Comparison of ENCODE assay signal across 19 cellular contexts in the genomic region with DNA sequence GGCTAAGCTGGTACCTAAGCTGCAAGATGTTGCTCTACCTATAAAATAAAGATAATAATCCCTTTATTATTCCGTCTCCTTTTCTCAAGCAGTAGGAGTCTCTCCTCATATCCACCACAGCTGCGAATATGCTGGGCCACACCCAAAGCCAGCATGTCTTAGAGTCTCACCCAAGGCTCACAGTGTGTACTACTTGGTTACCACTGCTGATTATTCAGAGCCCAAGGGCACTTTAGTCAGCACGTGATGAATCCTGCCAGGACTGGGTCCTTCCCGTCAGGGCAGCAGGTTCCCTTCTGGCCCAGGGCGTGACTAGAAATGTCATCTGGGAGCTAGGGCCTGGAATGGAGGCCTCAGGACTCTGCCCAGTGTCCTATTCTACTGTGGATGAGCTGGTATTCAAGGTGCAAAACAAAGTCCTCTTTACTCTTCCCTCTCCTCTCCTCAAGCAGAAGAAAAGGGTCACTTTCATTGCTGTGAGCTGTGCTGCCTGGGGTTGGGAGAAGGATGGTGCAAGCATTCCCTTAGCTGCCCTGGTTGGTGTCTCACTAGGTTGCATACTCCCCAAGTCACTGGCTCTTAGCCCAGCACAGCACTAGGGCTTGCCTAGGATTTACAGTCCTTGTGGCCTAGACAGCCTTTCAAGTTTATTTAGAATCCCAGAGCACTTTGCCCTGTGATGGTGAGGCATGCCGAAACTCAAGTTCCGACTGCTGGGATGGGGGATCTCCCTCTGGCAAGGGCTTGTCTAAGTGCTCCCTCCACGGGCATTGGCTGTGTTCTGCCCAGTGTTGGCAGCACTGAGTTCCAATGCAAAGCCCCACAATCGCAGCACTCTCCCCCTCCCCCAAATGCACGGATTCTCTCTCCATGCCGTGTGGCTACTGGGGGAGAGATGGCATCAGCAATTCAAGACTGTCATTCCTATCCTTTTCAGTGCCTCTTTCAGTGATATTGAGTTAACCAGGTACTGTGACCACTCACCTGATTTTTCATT.
DNase-seq lines count a peak whose midpoint lies in the region; ATAC-seq, FAIRE-seq and TF ChIP-seq lines count a peak whose summit lies in the region.
"Had no signal": no experiment of that assay in that cellular context is flagged by ENCODE, and none has a peak within 500 bp of the region (broad histone marks: within the 10 kb centered on the region; RNA-seq: fewer than 3 reads in every experiment).

No MANE protein-coding gene starts in this region.

- H3K27ac ChIP-seq in IMR-90 (ENCODE audit: insufficient read depth, low read length): no peak overlapping the region
- no peak overlapping the region for H3K27ac ChIP-seq in small intestine (ENCODE audit: low read depth in 1 of 2, low read length in 1 of 2)
- H3K27ac ChIP-seq: esophagus squamous epithelium had no signal

- no peak for TF ChIP-seq POLR2A in IMR-90 (IDR thresholded peaks at IDR 0.05; ENCODE audit: low read depth, low read length)

- no peak overlapping the region for H4K8ac ChIP-seq in IMR-90 (ENCODE audit: low read depth in 2 of 2, low read length in 2 of 2)

- H2BK120ac ChIP-seq in IMR-90 (ENCODE audit: low read depth, low read length): no peak overlapping the region

- no peaks in the 10 kb centered on the region for H3K36me3 ChIP-seq in IMR-90 (ENCODE audit: control insufficient read depth, insufficient read depth, low read length)
- peaks cover 0 to 3% of the 10 kb centered on the region in 2 donors for H3K36me3 ChIP-seq in small intestine (ENCODE audit: control insufficient read depth in 2 of 2, insufficient read depth in 2 of 2, low read length in 2 of 2)
- H3K36me3 ChIP-seq: esophagus squamous epithelium had no signal

- in situ Hi-C loops in IMR-90 (cut with MboI; ENCODE audit: low sequenced_read_pairs) (no loop called here), astrocyte of the spinal cord (cut with HindIII; ENCODE audit: low sequenced_read_pairs) (no loop called here)

- H3K27me3 ChIP-seq in IMR-90 (ENCODE audit: control insufficient read depth, insufficient read depth, low read length) (no peaks in the 10 kb centered on the region), small intestine (ENCODE audit: control insufficient read depth in 2 of 2, insufficient read depth in 2 of 2, low read length in 2 of 2) (no peaks in the 10 kb centered on the region)
- H3K27me3 ChIP-seq: esophagus squamous epithelium had no signal

- H3K4me3 Mint-ChIP-seq in stimulated activated effector memory CD8-positive, alpha-beta T cell treated with anti-CD3 and anti-CD28 coated beads, Interleukin-12 subunit alpha, Interleukin-12 subunit beta, amount 100 ng/mL, for 72 hours: no peak overlapping the region
- H3K4me3 Mint-ChIP-seq: activated naive CD8-positive, alpha-beta T cell treated with anti-CD3 and anti-CD28 coated beads for 36 hours; CD4-positive, alpha-beta T cell; T-helper 2 cell treated with Interferon-gamma antibody and Interleukin-4, amounts not matched to agents 5 μg/mL and 100 μg/mL, for 36 hours had no signal

- dilution Hi-C loops in IMR-90 (cut with HindIII; ENCODE audit: low sequenced_read_pairs, unreplicated experiment): no loop called here

- H3K9me1 ChIP-seq in IMR-90 (ENCODE audit: insufficient read depth, low read length): no peaks in the 10 kb centered on the region; the same call in 1 of the 2 replicates

- H3K23ac ChIP-seq in IMR-90 (ENCODE audit: low read depth, low read length): no peak overlapping the region

- H3K9ac ChIP-seq in IMR-90 (ENCODE audit: low read depth, low read length): no peak overlapping the region
- H3K9ac ChIP-seq: SK-N-SH had no signal

- POLR2A ChIA-PET in IMR-90 (lab: Charles Lee; ENCODE audit: unreplicated experiment): no interaction called here

- no peaks in the 10 kb centered on the region for H3K4me1 ChIP-seq in IMR-90 (ENCODE audit: control insufficient read depth, insufficient read depth, low read length)
- no peaks in the 10 kb centered on the region for H3K4me1 ChIP-seq in small intestine (ENCODE audit: control insufficient read depth in 2 of 2, insufficient read depth in 1 of 2, low read depth in 1 of 2, low read length in 1 of 2)
- H3K4me1 ChIP-seq: esophagus squamous epithelium had no signal

- H3K27ac Mint-ChIP-seq in stimulated activated effector memory CD8-positive, alpha-beta T cell treated with anti-CD3 and anti-CD28 coated beads, Interleukin-12 subunit alpha, Interleukin-12 subunit beta, amount 100 ng/mL, for 72 hours: no peak overlapping the region
- H3K27ac Mint-ChIP-seq: activated naive CD8-positive, alpha-beta T cell treated with anti-CD3 and anti-CD28 coated beads for 36 hours; CD4-positive, alpha-beta T cell; T-helper 2 cell treated with Interferon-gamma antibody and Interleukin-4, amounts not matched to agents 5 μg/mL and 100 μg/mL, for 36 hours had no signal

- no peak overlapping the region for H3K4me3 ChIP-seq in IMR-90 (ENCODE audit: insufficient read depth, low read depth, low read length)
- H3K4me3 ChIP-seq in astrocyte of the spinal cord (ENCODE audit: low read depth, low read length): no peak overlapping the region
- H3K4me3 ChIP-seq in small intestine (ENCODE audit: low read depth in 1 of 2, low read length in 2 of 2): no peak overlapping the region
- H3K4me3 ChIP-seq: esophagus squamous epithelium had no signal

- intact Hi-C loops in IMR-90 (cut with micrococcal nuclease): no loop called here

- H3K4me2 ChIP-seq in IMR-90 (ENCODE audit: low read depth, low read length): no peak overlapping the region
- H3K4me2 ChIP-seq: SK-N-SH had no signal

- no peak overlapping the region for H3K14ac ChIP-seq in IMR-90 (replicated peaks; ENCODE audit: low read depth, low read length)

- H4K91ac ChIP-seq in IMR-90 (ENCODE audit: insufficient read depth, low read depth, low read length): no peak overlapping the region

- CTCF ChIA-PET in IMR-90 (lab: Yijun Ruan, JAX): no interaction called here

- H3K9me3 ChIP-seq in IMR-90 (ENCODE audit: control insufficient read depth, insufficient read depth, low read length) (no peaks in the 10 kb centered on the region; the same call in 1 of the 2 replicates), small intestine (ENCODE audit: control insufficient read depth, low read depth) (no peaks in the 10 kb centered on the region)
- H3K9me3 ChIP-seq: esophagus squamous epithelium, SK-N-SH had no signal

- no peak overlapping the region for H2AK5ac ChIP-seq in IMR-90 (ENCODE audit: low read depth, low read length)

- 88% methylated on average over 3 of the region's 11 CpGs; no CpG with 5 or more reads in 1 of the 2 experiments for WGBS in IMR-90 (ENCODE audit: extremely low coverage in 2 of 2, insufficient read length in 1 of 2), 2 experiments
- WGBS in small intestine, 3 donors: 84 to 91% (median 89%) methylated on average over 11 of the region's 11 CpGs

- no peak overlapping the region for H2BK15ac ChIP-seq in IMR-90 (ENCODE audit: low read depth, low read length)

- TF ChIP-seq RAD21 in IMR-90 (IDR thresholded peaks at IDR 0.05; ENCODE audit: low read length): no peak

- H3K18ac ChIP-seq in IMR-90 (ENCODE audit: low read depth, low read length): no peak overlapping the region

- no peak overlapping the region for H4K5ac ChIP-seq in IMR-90 (ENCODE audit: low read depth, low read length)

- no peaks in the 10 kb centered on the region for H3K9me3 Mint-ChIP-seq in stimulated activated effector memory CD8-positive, alpha-beta T cell treated with anti-CD3 and anti-CD28 coated beads, Interleukin-12 subunit alpha, Interleukin-12 subunit beta, amount 100 ng/mL, for 72 hours
- H3K9me3 Mint-ChIP-seq: activated naive CD8-positive, alpha-beta T cell treated with anti-CD3 and anti-CD28 coated beads for 36 hours; CD4-positive, alpha-beta T cell; T-helper 2 cell treated with Interferon-gamma antibody and Interleukin-4, amounts not matched to agents 5 μg/mL and 100 μg/mL, for 36 hours had no signal

- no peaks in the 10 kb centered on the region; the same call in 1 of the 2 replicates for H4K20me1 ChIP-seq in IMR-90 (ENCODE audit: insufficient read depth, low read length)

- no TSS peak for BruUV-seq in IMR-90 (replicated peaks; lab: Mats Ljungman, UMichigan)

- no peak overlapping the region for H2BK5ac ChIP-seq in IMR-90 (ENCODE audit: low read depth, low read length, poor library complexity, severe bottlenecking)

- H2AFZ ChIP-seq in IMR-90 (replicated peaks; ENCODE audit: low read length, poor library complexity): no peak overlapping the region

- TF ChIP-seq CTCF in IMR-90 (conservative IDR thresholded peaks at IDR 0.05; ENCODE audit: low read depth, low read length) (no peak), astrocyte of the spinal cord (IDR thresholded peaks at IDR 0.05; ENCODE audit: low read depth, low read length) (no peak)

- H3K36me3 Mint-ChIP-seq in stimulated activated effector memory CD8-positive, alpha-beta T cell treated with anti-CD3 and anti-CD28 coated beads, Interleukin-12 subunit alpha, Interleukin-12 subunit beta, amount 100 ng/mL, for 72 hours: no peaks in the 10 kb centered on the region

- FAIRE-seq in small intestine (lab: Jason Lieb, UNC): no peak

- H3K79me1 ChIP-seq in IMR-90 (ENCODE audit: low read depth in 1 of 2, low read length in 2 of 2): no peaks in the 10 kb centered on the region

- DNase-seq in IMR-90 (peak; percentile 9), astrocyte of the spinal cord (ENCODE audit: low read depth, low spot score) (peak; percentile 39), iPS-NIHi11 (ENCODE audit: low spot score) (peak; percentile 20), small intestine (peak; percentile 29), DMS 273 (lab: John Stamatoyannopoulos, UW; ENCODE audit: unreplicated experiment) (no peak), globus pallidus (ENCODE audit: low spot score) (no peak)
- DNase-seq in stimulated activated effector memory CD8-positive, alpha-beta T cell treated with anti-CD3 and anti-CD28 coated beads, Interleukin-12 subunit alpha, Interleukin-12 subunit beta, amount 100 ng/mL, for 72 hours (ENCODE audit: low spot score in 2 of 2): no peak
- DNase-seq: activated CD8-positive, alpha-beta memory T cell treated with anti-CD3 and anti-CD28 coated beads, Interleukin-2, amount 50 U/mL, for 48 hours; activated naive CD8-positive, alpha-beta T cell treated with anti-CD3 and anti-CD28 coated beads for 36 hours; CD4-positive, alpha-beta T cell; effector CD8-positive, alpha-beta T cell; esophagus squamous epithelium; glutamatergic neuron; NCI-H1436 treated with DMSO at 0.1 percent for 48 hours; NCI-H2171 treated with DMSO at 0.1 percent for 48 hours; SK-N-SH; stimulated activated CD4-positive, alpha-beta T cell treated with anti-CD3 and anti-CD28 coated beads, Interleukin-2, amount 100 ng/mL, for 48 hours; stimulated activated naive CD8-positive, alpha-beta T cell treated with anti-CD3 and anti-CD28 coated beads, Interleukin-15, Interleukin-2, amounts not matched to agents 100 U/mL and 50 U/mL, for 24 hours had no signal

- H3K4me1 Mint-ChIP-seq in stimulated activated effector memory CD8-positive, alpha-beta T cell treated with anti-CD3 and anti-CD28 coated beads, Interleukin-12 subunit alpha, Interleukin-12 subunit beta, amount 100 ng/mL, for 72 hours: no peaks in the 10 kb centered on the region
- H3K4me1 Mint-ChIP-seq: activated naive CD8-positive, alpha-beta T cell treated with anti-CD3 and anti-CD28 coated beads for 36 hours had no signal

- H3K56ac ChIP-seq in IMR-90 (ENCODE audit: extremely low read depth, insufficient read depth, low read length): no peak overlapping the region

- no peak overlapping the region for H2BK20ac ChIP-seq in IMR-90 (ENCODE audit: low read depth, low read length)

- H2AK9ac ChIP-seq in IMR-90 (replicated peaks; ENCODE audit: low read depth, low read length, poor library complexity): no peak overlapping the region

- no peak overlapping the region for H3K4ac ChIP-seq in IMR-90 (ENCODE audit: low read depth, low read length)

- peak; percentile 14; the same call in 1 of the 2 replicates for ATAC-seq in IMR-90 (ENCODE audit: low read depth)
- ATAC-seq in stimulated activated effector memory CD8-positive, alpha-beta T cell treated with anti-CD3 and anti-CD28 coated beads, Interleukin-12 subunit alpha, Interleukin-12 subunit beta, amount 100 ng/mL, for 72 hours: no peak
- ATAC-seq: stimulated activated naive CD8-positive, alpha-beta T cell treated with anti-CD3 and anti-CD28 coated beads, Interleukin-15, Interleukin-2, amounts not matched to agents 100 U/mL and 50 U/mL, for 24 hours had no signal

Comparison
In these comparisons a context has a peak if more than half of its experiments do, and no peak if none do; other contexts are left out.
1. DNase-seq: peak in IMR-90 (single experiment), astrocyte of the spinal cord (single experiment), iPS-NIHi11 (single experiment) and small intestine (single experiment); none in DMS 273 (single experiment), stimulated activated effector memory CD8-positive, alpha-beta T cell treated with anti-CD3 and anti-CD28 coated beads, Interleukin-12 subunit alpha, Interleukin-12 subunit beta, amount 100 ng/mL, for 72 hours (0 of 2) and globus pallidus (single experiment).